13 cellular contexts compared by ENCODE assay signal in genomic region chr11:9701799-9702198, GRCh38. TPM values are rescaled to one million over a fixed set of nuclear protein-coding genes. Genes with fewer than 3 reads are reported as not detected.
A peak's percentile ranks its signal among the peaks of the same experiment; 100 is the strongest.
DNase-seq lines count a peak whose midpoint lies in the region; ATAC-seq and TF ChIP-seq lines count a peak whose summit lies in the region.
"Had no signal": no experiment of that assay in that cellular context is flagged by ENCODE, and none has a peak within 500 bp of the region (broad histone marks: within the 10 kb centered on the region; RNA-seq: fewer than 3 reads in every experiment).

No MANE protein-coding gene starts in this region.

- peaks cover 15% of the 10 kb centered on the region for H3F3A ChIP-seq in SK-N-SH (replicated peaks; ENCODE audit: insufficient read depth)

- TF ChIP-seq CTCF in SK-N-SH (IDR thresholded peaks at IDR 0.05) (no peak), chondrocyte (IDR thresholded peaks at IDR 0.05) (no peak), spleen (IDR thresholded peaks at IDR 0.05 in 8 of 11, conservative IDR thresholded peaks at IDR 0.05 in 3 of 11) (no peak)

- no peaks in the 10 kb centered on the region; a peak in 1 of 4 replicates for H3K4me1 ChIP-seq in SK-N-SH (ENCODE audit: control insufficient read depth in 1 of 2, insufficient read depth in 2 of 2, low read depth in 1 of 2, low read length in 1 of 2)
- H3K4me1 ChIP-seq in spleen = peaks cover 43 to 88% (median 78%) of the 10 kb centered on the region in 6 donors

- ATAC-seq in SK-N-SH treated with all-trans-retinoic acid at 6 μM for 48 hours (no peak), HG03108 (IDR thresholded peaks at IDR 0.05; ENCODE audit: unreplicated experiment) (no peak), GM21390 (IDR thresholded peaks at IDR 0.05; ENCODE audit: unreplicated experiment) (no peak)

- TF ChIP-seq POLR2A in spleen (IDR thresholded peaks at IDR 0.05) = no peak

- peak overlapping the region; percentile 84 for H3K27ac Mint-ChIP-seq in chondrocyte (ENCODE audit: unreplicated experiment)
- H3K27ac Mint-ChIP-seq: activated naive CD8-positive, alpha-beta T cell had no signal

- WGBS in SK-N-SH (ENCODE audit: low lambda C conversion rate) = 90% methylated on average over 1 of the region's 1 CpG
- 0 to 100% (median 50%) methylated on average over 1 of the region's 1 CpG for WGBS in spleen, 5 donors

- H3K27ac ChIP-seq in SK-N-SH (ENCODE audit: low read depth in 2 of 2, low read length in 1 of 2) = no peak overlapping the region
- H3K27ac ChIP-seq in spleen = peak overlapping the region; percentile 38 to 88 (median 78)
- H3K27ac ChIP-seq: prostate gland had no signal

- H3K36me3 Mint-ChIP-seq in chondrocyte (ENCODE audit: low read depth) = peaks cover 3% of the 10 kb centered on the region
- H3K36me3 Mint-ChIP-seq: activated naive CD8-positive, alpha-beta T cell had no signal

- no peak overlapping the region for H2AFZ ChIP-seq in SK-N-SH (ENCODE audit: low read depth)

- DNase-seq in SK-N-SH = no peak
- DNase-seq in NCI-H1105 (lab: John Stamatoyannopoulos, UW) = peak; percentile 25
- no peak for DNase-seq in chondrocyte (ENCODE audit: low spot score)
- no peak for DNase-seq in spleen
- DNase-seq in SW 1271 (lab: John Stamatoyannopoulos, UW) = no peak
- DNase-seq: activated CD4-positive, alpha-beta T cell treated with anti-CD3 and anti-CD28 coated beads, Interleukin-2, amount 50 U/mL, for 48 hours; EL; transverse colon had no signal

- no peak for TF ChIP-seq EP300 in SK-N-SH (IDR thresholded peaks at IDR 0.05; ENCODE audit: borderline replicate concordance in 1 of 2, low read depth in 1 of 2, low read length in 1 of 2)

- no peak for TF ChIP-seq RAD21 in SK-N-SH (IDR thresholded peaks at IDR 0.05; ENCODE audit: low read length)

- no peaks in the 10 kb centered on the region for H4K20me1 ChIP-seq in SK-N-SH (ENCODE audit: insufficient read depth)

- H3K27me3 ChIP-seq in SK-N-SH (ENCODE audit: insufficient read depth) (no peaks in the 10 kb centered on the region), spleen (replicated peaks in 1 of 7) (no peaks in the 10 kb centered on the region)
- H3K27me3 ChIP-seq: transverse colon had no signal

- H3K9me3 Mint-ChIP-seq in chondrocyte (ENCODE audit: low read depth) = no peaks in the 10 kb centered on the region

- H3K4me3 ChIP-seq in SK-N-SH (ENCODE audit: low read depth in 2 of 2, low read length in 1 of 2) (no peak overlapping the region), spleen (no peak overlapping the region)
- H3K4me3 ChIP-seq: prostate gland, transverse colon had no signal

- no peaks in the 10 kb centered on the region for H3K9me3 ChIP-seq in SK-N-SH
- H3K9me3 ChIP-seq in spleen = no peaks in the 10 kb centered on the region
- H3K9me3 ChIP-seq: prostate gland, transverse colon had no signal

- intact Hi-C loops in spleen (cut with DNase I; ENCODE audit: low total_unique reads) = no loop called here

- H3K9me2 ChIP-seq in SK-N-SH = no peaks in the 10 kb centered on the region

- H3K79me2 ChIP-seq in SK-N-SH (ENCODE audit: insufficient read depth) = peaks cover 37% of the 10 kb centered on the region

- peaks cover 28% of the 10 kb centered on the region for H3K4me1 Mint-ChIP-seq in chondrocyte (ENCODE audit: low read depth)

- H3K36me3 ChIP-seq in SK-N-SH (replicated peaks in 1 of 2; ENCODE audit: control insufficient read depth in 1 of 2, insufficient read depth in 2 of 2, low read length in 1 of 2) (peaks cover 0 to 14% of the 10 kb centered on the region in 2 experiments), spleen (peaks cover 0 to 27% (median 4%) of the 10 kb centered on the region in 6 donors)
- H3K36me3 ChIP-seq: prostate gland, transverse colon had no signal

- POLR2A ChIA-PET in SK-N-SH (lab: Yijun Ruan, JAX) = no interaction called here

- CTCF ChIA-PET in SK-N-SH (lab: Yijun Ruan, JAX) = no interaction called here

- no peak overlapping the region for H3K4me2 ChIP-seq in SK-N-SH

- no peaks in the 10 kb centered on the region for H3K27me3 Mint-ChIP-seq in chondrocyte (ENCODE audit: low read depth)
- H3K27me3 Mint-ChIP-seq: activated naive CD8-positive, alpha-beta T cell had no signal

- no peak overlapping the region for H3K9ac ChIP-seq in SK-N-SH

- no peak overlapping the region for H3K4me3 Mint-ChIP-seq in chondrocyte (ENCODE audit: unreplicated experiment)
- H3K4me3 Mint-ChIP-seq: activated naive CD8-positive, alpha-beta T cell had no signal

TF ChIP-seq in SK-N-SH, 30 proteins besides CTCF, POLR2A, EP300 and RAD21:
- TF ChIP-seq GABPA (IDR thresholded peaks at IDR 0.05; ENCODE audit: low read depth) (no peak), SMC3 (IDR thresholded peaks at IDR 0.05; ENCODE audit: low read depth, low read length) (no peak), NFIC (IDR thresholded peaks at IDR 0.05; ENCODE audit: borderline replicate concordance) (peak; percentile 28; the same call in 1 of the 2 replicates), RCOR1 (IDR thresholded peaks at IDR 0.05; ENCODE audit: low read length) (no peak), PBX3 (IDR thresholded peaks at IDR 0.05) (no peak)
TF ChIP-seq in SK-N-SH: peak in this region for 1.

TF ChIP-seq in SK-N-SH treated with all-trans-retinoic acid at 6 μM for 48 hours, 23 proteins besides CTCF, POLR2A, EP300 and RAD21:
- TF ChIP-seq ISL1 (CRISPR knock-in tag; IDR thresholded peaks at IDR 0.05) = no peak
- TF ChIP-seq ESRRG (CRISPR knock-in tag; IDR thresholded peaks at IDR 0.05) = no peak
- no peak for TF ChIP-seq ZNF70 (CRISPR knock-in tag; IDR thresholded peaks at IDR 0.05)
- no peak for TF ChIP-seq PPARA (CRISPR knock-in tag; IDR thresholded peaks at IDR 0.05; ENCODE audit: borderline replicate concordance)
- TF ChIP-seq CSRNP3 (CRISPR knock-in tag; IDR thresholded peaks at IDR 0.05) = no peak
- TF ChIP-seq TSHZ2 (CRISPR knock-in tag; IDR thresholded peaks at IDR 0.05) = no peak
- TF ChIP-seq SNAI2 (CRISPR knock-in tag; IDR thresholded peaks at IDR 0.05) = no peak
- TF ChIP-seq, protein P1, sequence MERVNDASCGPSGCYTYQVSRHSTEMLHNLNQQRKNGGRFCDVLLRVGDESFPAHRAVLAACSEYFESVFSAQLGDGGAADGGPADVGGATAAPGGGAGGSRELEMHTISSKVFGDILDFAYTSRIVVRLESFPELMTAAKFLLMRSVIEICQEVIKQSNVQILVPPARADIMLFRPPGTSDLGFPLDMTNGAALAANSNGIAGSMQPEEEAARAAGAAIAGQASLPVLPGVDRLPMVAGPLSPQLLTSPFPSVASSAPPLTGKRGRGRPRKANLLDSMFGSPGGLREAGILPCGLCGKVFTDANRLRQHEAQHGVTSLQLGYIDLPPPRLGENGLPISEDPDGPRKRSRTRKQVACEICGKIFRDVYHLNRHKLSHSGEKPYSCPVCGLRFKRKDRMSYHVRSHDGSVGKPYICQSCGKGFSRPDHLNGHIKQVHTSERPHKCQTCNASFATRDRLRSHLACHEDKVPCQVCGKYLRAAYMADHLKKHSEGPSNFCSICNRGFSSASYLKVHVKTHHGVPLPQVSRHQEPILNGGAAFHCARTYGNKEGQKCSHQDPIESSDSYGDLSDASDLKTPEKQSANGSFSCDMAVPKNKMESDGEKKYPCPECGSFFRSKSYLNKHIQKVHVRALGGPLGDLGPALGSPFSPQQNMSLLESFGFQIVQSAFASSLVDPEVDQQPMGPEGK (CRISPR knock-in tag; IDR thresholded peaks at IDR 0.05; ENCODE audit: borderline replicate concordance) = no peak
- TF ChIP-seq ZNF8 (CRISPR knock-in tag; IDR thresholded peaks at IDR 0.05) = no peak
- no peak for TF ChIP-seq RARB (CRISPR knock-in tag; IDR thresholded peaks at IDR 0.05)
- TF ChIP-seq ARNTL (CRISPR knock-in tag; IDR thresholded peaks at IDR 0.05; ENCODE audit: borderline replicate concordance, low read depth) = no peak

RNA-seq across cellular contexts. Expression of gene SWAP70, which starts 37.9 kb away (rescaled TPM):
- polyA plus RNA-seq in SK-N-SH (2012; rRNA removed) (10.6 and 11.9 TPM in 2 replicates), spleen (10 to 100 TPM; 34.9 to 55.0 (median 38.6) TPM)
- polyA plus RNA-seq in SK-N-SH (2012; cell fraction: cytosol; rRNA removed) = 14.5 and 15.9 TPM in 2 replicates
- 3.8 and 7.6 TPM in 2 replicates for polyA plus RNA-seq in SK-N-SH (2012; cell fraction: nucleus; rRNA removed)
- total RNA-seq in chondrocyte (20.1 to 25.7 TPM (median 20.4 TPM) in 3 replicates), spleen (100 to 1,000 TPM in 6 of 7 donors, 10 to 100 TPM in 1; 95.2 to 130 (median 117) TPM)

Comparison
In these comparisons a context has a peak if more than half of its experiments do, and no peak if none do; other contexts are left out.
1. H3K27ac ChIP-seq: peak in spleen (8 of 8); none in SK-N-SH (0 of 2).